In genomic region chr14:70776197-70776596, GRCh38 we compare ENCODE assay signal across 25 cellular contexts. TPM values are rescaled to one million over a fixed set of nuclear protein-coding genes. Genes with fewer than 3 reads are reported as not detected.
DNase-seq lines count a peak whose midpoint lies in the region; ATAC-seq and TF ChIP-seq lines count a peak whose summit lies in the region.
"Had no signal": no experiment of that assay in that cellular context is flagged by ENCODE, and none has a peak within 500 bp of the region (broad histone marks: within the 10 kb centered on the region; RNA-seq: fewer than 3 reads in every experiment).

No MANE protein-coding gene starts in this region.

- TF ChIP-seq CTCF in GM13976 (IDR thresholded peaks at IDR 0.05; ENCODE audit: borderline replicate concordance, control extremely low read depth, extremely low read depth, insufficient read depth, missing control alignments) (no peak), ovary (IDR thresholded peaks at IDR 0.05) (no peak)

- intact Hi-C loops in ovary (cut with DNase I) = no loop called here

- peaks cover 18% of the 10 kb centered on the region for H4K20me1 ChIP-seq in Karpas-422 (ENCODE audit: insufficient read depth, low read depth, low read length)
- H4K20me1 ChIP-seq: BLaER1 treated with 17β-estradiol and CSF1 and Interleukin-3, amounts not matched to agents 10 nM and 100 nM had no signal

- peaks cover 87% of the 10 kb centered on the region for H3K79me2 ChIP-seq in Karpas-422 (ENCODE audit: low read length)

- no peak for TF ChIP-seq EP300 in ovary (IDR thresholded peaks at IDR 0.05)

- DNase-seq in GM13976 (ENCODE audit: low spot score) (peak; percentile 73), GM19240 (ENCODE audit: insufficient read length, low spot score) (peak; percentile 23), MG63 (no peak), ovary (no peak), Karpas-422 (no peak), cerebellar cortex (ENCODE audit: low spot score) (no peak)
- DNase-seq: ACHN; activated T-cell treated with anti-CD3 and anti-CD28 coated beads, Interleukin-2, amount 50 U/mL, for 48 hours; central memory CD4-positive, alpha-beta T cell; dorsolateral prefrontal cortex; heart left ventricle; HFFc6; IMR-90; left lung; natural killer cell; NCI-H1417 treated with DMSO at 0.1 percent for 48 hours; NCI-H524 treated with DMSO at 0.1 percent for 48 hours; RPMI8226; sigmoid colon; T1000; uterus had no signal

- no peak overlapping the region for H3K4me3 ChIP-seq in MG63
- H3K4me3 ChIP-seq in ovary = no peak overlapping the region
- H3K4me3 ChIP-seq in Karpas-422 (ENCODE audit: low read length) = no peak overlapping the region
- H3K4me3 ChIP-seq: ascending aorta; BLaER1 treated with 17β-estradiol and CSF1 and Interleukin-3, amounts not matched to agents 10 nM and 100 nM; dorsolateral prefrontal cortex; heart left ventricle; left lung; sigmoid colon; uterus had no signal

- H3K4me1 ChIP-seq in ovary (ENCODE audit: insufficient read depth) (no peaks in the 10 kb centered on the region), Karpas-422 (ENCODE audit: low read length) (peaks cover 35% of the 10 kb centered on the region)
- H3K4me1 ChIP-seq: ascending aorta, sigmoid colon, uterus had no signal

- no peak overlapping the region for H3K4me2 ChIP-seq in Karpas-422 (ENCODE audit: low read depth, low read length, poor library complexity, severe bottlenecking)
- H3K4me2 ChIP-seq: BLaER1 treated with 17β-estradiol and CSF1 and Interleukin-3, amounts not matched to agents 10 nM and 100 nM had no signal

- no peak overlapping the region for H2AFZ ChIP-seq in Karpas-422 (ENCODE audit: low read length)

- H3K27ac ChIP-seq in ovary (no peak overlapping the region), Karpas-422 (ENCODE audit: low read length) (no peak overlapping the region)
- H3K27ac ChIP-seq: ascending aorta; BLaER1 treated with 17β-estradiol and CSF1 and Interleukin-3, amounts not matched to agents 10 nM and 100 nM; heart left ventricle; left lung; sigmoid colon; uterus had no signal

- in situ Hi-C loops in GM13976 (cut with MboI; ENCODE audit: low sequenced_read_pairs, unreplicated experiment) = no loop called here

- no peak for TF ChIP-seq POLR2A in ovary (IDR thresholded peaks at IDR 0.05)

- H3K9ac ChIP-seq in Karpas-422 (ENCODE audit: low read length) = no peak overlapping the region
- H3K9ac ChIP-seq: BLaER1 treated with 17β-estradiol and CSF1 and Interleukin-3, amounts not matched to agents 10 nM and 100 nM had no signal

- no peaks in the 10 kb centered on the region for H3K27me3 ChIP-seq in MG63
- no peaks in the 10 kb centered on the region for H3K27me3 ChIP-seq in ovary
- H3K27me3 ChIP-seq in Karpas-422 (ENCODE audit: low read length) = no peaks in the 10 kb centered on the region
- H3K27me3 ChIP-seq: ascending aorta; BLaER1 treated with 17β-estradiol and CSF1 and Interleukin-3, amounts not matched to agents 10 nM and 100 nM; dorsolateral prefrontal cortex; heart left ventricle; left lung; sigmoid colon; uterus had no signal

- no peaks in the 10 kb centered on the region for H3K9me2 ChIP-seq in Karpas-422 (replicated peaks; ENCODE audit: insufficient read depth, low read length)

- WGBS in ovary, 3 donors = 95 to 97% (median 97%) methylated on average over 2 of the region's 2 CpGs

- H3K36me3 ChIP-seq in MG63 (no peaks in the 10 kb centered on the region), ovary (no peaks in the 10 kb centered on the region), Karpas-422 (ENCODE audit: insufficient read depth, low read length) (no peaks in the 10 kb centered on the region)
- H3K36me3 ChIP-seq: ascending aorta; BLaER1 treated with 17β-estradiol and CSF1 and Interleukin-3, amounts not matched to agents 10 nM and 100 nM; heart left ventricle; left lung; sigmoid colon; uterus had no signal

- H3K9me3 ChIP-seq in MG63 (no peaks in the 10 kb centered on the region), ovary (no peaks in the 10 kb centered on the region), Karpas-422 (ENCODE audit: low read length) (no peaks in the 10 kb centered on the region)
- H3K9me3 ChIP-seq: ascending aorta; BLaER1 treated with 17β-estradiol and CSF1 and Interleukin-3, amounts not matched to agents 10 nM and 100 nM; heart left ventricle; left lung; sigmoid colon; uterus had no signal

- ATAC-seq in HG02588 (IDR thresholded peaks at IDR 0.05; ENCODE audit: unreplicated experiment) = peak; percentile 49
- ATAC-seq in HG03565 (IDR thresholded peaks at IDR 0.05; ENCODE audit: unreplicated experiment) = peak; percentile 55
- ATAC-seq: heart left ventricle, left lung, natural killer cell had no signal

RNA-seq across cellular contexts. Expression of gene MAP3K9, which starts 33.1 kb away (rescaled TPM):
- total RNA-seq in MG63 (2014; rRNA removed; shearing (Covaris generic); ENCODE audit: low replicate concordance) = 0.17 and 0.76 TPM in 2 replicates
- total RNA-seq in ovary = 1 to 10 TPM in 6 of 7 donors, under 1 TPM in 1; 0.95 to 3.7 (median 2.0) TPM
- 1 to 10 TPM in 1 of 2 donors, under 1 TPM in 1; 0.80 to 1.6 TPM for polyA plus RNA-seq in ovary
- 17.1 and 19.4 TPM in 2 replicates for total RNA-seq in Karpas-422 (2014; rRNA removed; shearing (Covaris generic); ENCODE audit: low replicate concordance)

Comparison
In these comparisons a context has a peak if more than half of its experiments do, and no peak if none do; other contexts are left out.
1. DNase-seq: peak in GM13976 (single experiment) and GM19240 (single experiment); none in MG63 (single experiment), ovary (0 of 5), Karpas-422 (single experiment) and cerebellar cortex (single experiment).